Comparison of ENCODE assay signal across 31 cellular contexts in the genomic region with DNA sequence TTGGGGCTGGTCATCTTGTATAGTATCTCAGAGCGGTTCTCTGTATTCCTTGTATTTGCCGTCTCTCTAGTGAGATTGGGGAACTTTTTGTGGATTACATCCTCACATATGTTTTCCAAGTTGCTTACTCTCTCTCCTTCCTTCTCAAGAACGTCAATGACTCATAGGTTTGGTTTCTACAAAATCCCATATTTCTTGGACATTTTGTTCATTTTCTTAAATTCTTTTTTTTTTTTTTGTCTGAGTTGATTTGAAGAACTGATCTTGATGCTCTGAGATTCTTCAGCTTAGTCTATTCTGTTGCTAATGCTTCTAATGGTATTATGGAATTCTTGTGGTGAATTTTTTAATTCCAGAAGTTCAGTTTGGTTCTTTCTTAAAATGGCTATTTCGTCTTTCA. TPM values are rescaled to one million over a fixed set of nuclear protein-coding genes. Genes with fewer than 3 reads are reported as not detected.
"Had no signal": no experiment of that assay in that cellular context is flagged by ENCODE, and none has a peak within 500 bp of the region (broad histone marks: within the 10 kb centered on the region; RNA-seq: fewer than 3 reads in every experiment).

No MANE protein-coding gene starts in this region.

- H3K4me3 Mint-ChIP-seq: effector memory CD8-positive, alpha-beta T cell; naive thymus-derived CD8-positive, alpha-beta T cell; stimulated activated memory B cell treated with anti-CD40 and anti-IgM and Interleukin-4, amounts not matched to agents 10 μg/mL and 1 μg/mL and 100 μg/mL, for 72 hours had no signal

- ATAC-seq: effector memory CD8-positive, alpha-beta T cell; heart right ventricle; naive thymus-derived CD8-positive, alpha-beta T cell had no signal

- H3K4me1 Mint-ChIP-seq: naive thymus-derived CD8-positive, alpha-beta T cell; stimulated activated memory B cell treated with anti-CD40 and anti-IgM and Interleukin-4, amounts not matched to agents 10 μg/mL and 1 μg/mL and 100 μg/mL, for 72 hours had no signal

- H3K36me3 ChIP-seq: esophagus squamous epithelium, heart right ventricle, left ventricle myocardium inferior, lower lobe of right lung, ovary, sigmoid colon, spleen, thoracic aorta, tibial nerve, upper lobe of left lung had no signal

- H3K9me3 Mint-ChIP-seq: stimulated activated memory B cell treated with anti-CD40 and anti-IgM and Interleukin-4, amounts not matched to agents 10 μg/mL and 1 μg/mL and 100 μg/mL, for 72 hours had no signal

- H3K27ac Mint-ChIP-seq: effector memory CD8-positive, alpha-beta T cell; naive thymus-derived CD8-positive, alpha-beta T cell; stimulated activated memory B cell treated with anti-CD40 and anti-IgM and Interleukin-4, amounts not matched to agents 10 μg/mL and 1 μg/mL and 100 μg/mL, for 72 hours had no signal

- H3K4me3 ChIP-seq: esophagus squamous epithelium, heart right ventricle, left ventricle myocardium inferior, lower lobe of right lung, ovary, psoas muscle, sigmoid colon, skin epidermis, spleen, thoracic aorta, tibial nerve, upper lobe of left lung had no signal

- H3K4me1 ChIP-seq: esophagus squamous epithelium, foreskin keratinocyte, heart right ventricle, left ventricle myocardium inferior, lower lobe of right lung, sigmoid colon, spleen, tibial nerve, upper lobe of left lung had no signal

- H3K36me3 Mint-ChIP-seq: stimulated activated memory B cell treated with anti-CD40 and anti-IgM and Interleukin-4, amounts not matched to agents 10 μg/mL and 1 μg/mL and 100 μg/mL, for 72 hours had no signal

- H3K27ac ChIP-seq: esophagus squamous epithelium, foreskin keratinocyte, heart right ventricle, left ventricle myocardium inferior, lower lobe of right lung, ovary, psoas muscle, sigmoid colon, skin epidermis, spleen, thoracic aorta, tibial nerve, upper lobe of left lung had no signal

- H3K27me3 ChIP-seq: ovary, sigmoid colon, tibial nerve, upper lobe of left lung had no signal

- H3K9me3 ChIP-seq: esophagus squamous epithelium, lower lobe of right lung, ovary, sigmoid colon, thoracic aorta, upper lobe of left lung had no signal

- FAIRE-seq: endometrium, urothelium cell line had no signal

- DNase-seq: cortex of kidney; effector memory CD8-positive, alpha-beta T cell; esophagus squamous epithelium; glutamatergic neuron; heart right ventricle; hippocampal formation; islet precursor cell; left colon; left ventricle myocardium inferior; lower lobe of right lung; naive thymus-derived CD8-positive, alpha-beta T cell; occipital lobe; ovary; posterior cingulate gyrus; psoas muscle; right cardiac atrium; sigmoid colon; spleen; stimulated activated CD4-positive, alpha-beta T cell treated with anti-CD3 and anti-CD28 coated beads, Interleukin-4, amount 100 ng/mL, for 4 hours; stimulated activated naive CD8-positive, alpha-beta T cell treated with anti-CD3 and anti-CD28 coated beads, Interleukin-15, Interleukin-2, amounts not matched to agents 100 U/mL and 50 U/mL, for 24 hours; upper lobe of left lung had no signal

RNA-seq across cellular contexts. Expression of a gene that starts 28.4 kb away (rescaled TPM):
- total RNA-seq: chondrocyte; dermis microvascular lymphatic vessel endothelial cell; esophagus squamous epithelium; foreskin keratinocyte; left colon; mesenteric fat pad; naive thymus-derived CD8-positive, alpha-beta T cell; sigmoid colon had no signal
